ENCODE assay signal across 1 cellular context in genomic region chr19:23395041-23395721, GRCh38.
TF ChIP-seq lines count a peak whose summit lies in the region.

TSS of gene ZNF91 (minus strand) at chr19:23395471. CDS start at chr19:23395354, 117 bp downstream.

TF ChIP-seq in SK-N-SH, 30 proteins besides CTCF, POLR2A, EP300 and RAD21 (continued from another document):
- TF ChIP-seq REST (IDR thresholded peaks at IDR 0.05; ENCODE audit: low read depth, low read length): peak; percentile 11; the same call in 1 of the 2 replicates
- peak; percentile 95 for TF ChIP-seq TAF1 (IDR thresholded peaks at IDR 0.05; ENCODE audit: borderline replicate concordance, low read depth, low read length)
